Comparison of ENCODE assay signal across 8 cellular contexts in the genomic region with DNA sequence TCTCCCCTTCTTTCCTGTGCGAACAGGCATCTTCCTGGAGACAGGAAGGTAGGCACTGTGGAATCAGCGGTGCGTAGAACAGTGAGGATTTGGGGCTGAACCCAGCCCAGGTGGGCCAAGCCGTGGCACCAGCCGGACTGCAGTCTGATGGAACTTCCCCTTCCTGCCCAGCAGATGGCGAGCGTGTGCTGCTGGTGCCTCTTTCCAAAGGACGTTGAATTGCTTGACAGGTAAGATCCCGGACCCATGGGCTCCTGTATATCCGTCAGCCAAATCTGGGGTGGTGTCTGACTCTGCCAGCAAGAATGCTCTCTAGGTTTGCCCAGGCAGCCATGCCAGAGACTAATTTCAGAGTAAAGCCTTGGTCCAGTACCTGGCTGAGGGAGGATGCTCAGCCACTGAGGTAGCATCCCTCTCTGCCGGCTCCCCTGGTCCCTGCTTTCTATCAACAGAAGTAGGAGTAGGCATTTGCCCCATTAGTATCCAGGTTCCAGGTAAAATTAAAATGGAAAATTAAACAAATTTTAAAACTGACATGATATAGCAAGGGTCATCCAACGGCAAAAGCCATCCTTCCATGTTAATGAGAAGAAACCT. TPM values are rescaled to one million over a fixed set of nuclear protein-coding genes. Genes with fewer than 3 reads are reported as not detected.
A peak's percentile ranks its signal among the peaks of the same experiment; 100 is the strongest.
DNase-seq lines count a peak whose midpoint lies in the region; ATAC-seq and TF ChIP-seq lines count a peak whose summit lies in the region.

No MANE protein-coding gene starts in this region.

- H3K4me2 ChIP-seq in OCI-LY1 (ENCODE audit: low read length) = no peak overlapping the region

- no peaks in the 10 kb centered on the region for H3K9me2 ChIP-seq in OCI-LY1 (ENCODE audit: low read depth, low read length)

- H3K9ac ChIP-seq in OCI-LY1 (ENCODE audit: low read length) = no peak overlapping the region

- ATAC-seq in HG02798 (IDR thresholded peaks at IDR 0.05; ENCODE audit: poor library complexity, unreplicated experiment) (peak; percentile 63), right cardiac atrium (peak; percentile 44 to 48), HG03469 (IDR thresholded peaks at IDR 0.05; ENCODE audit: unreplicated experiment) (no peak)

- intact Hi-C loops in adrenal gland (cut with DNase I) = loop anchor here (10.0 kb wide), 2 partner anchors 62 to 412 kb away; a partner anchor contains a TSS
- intact Hi-C loops in right cardiac atrium (cut with DNase I) = loop anchor here (2.0 to 10.0 kb wide), 4 partner anchors 60 to 152 kb away; no protein-coding TSS in a partner anchor

- 15 to 22% (median 18%) methylated on average over 10 to 12 of the region's 12 CpGs for WGBS in adrenal gland, 4 donors
- WGBS in right cardiac atrium = 17% methylated on average over 12 of the region's 12 CpGs

- TF ChIP-seq POLR2A in adrenal gland (IDR thresholded peaks at IDR 0.05) = no peak

- H3K27ac ChIP-seq in OCI-LY1 (ENCODE audit: low read depth, low read length, poor library complexity, severe bottlenecking) = no peak overlapping the region
- no peak overlapping the region for H3K27ac ChIP-seq in adrenal gland
- no peak overlapping the region for H3K27ac ChIP-seq in right cardiac atrium (ENCODE audit: low read length)

- H3K4me3 ChIP-seq in OCI-LY1 (ENCODE audit: low read depth, low read length, poor library complexity, severe bottlenecking) (no peak overlapping the region), adrenal gland (no peak overlapping the region), right cardiac atrium (ENCODE audit: low read length) (no peak overlapping the region), MG63 (no peak overlapping the region)

- H3K36me3 ChIP-seq in OCI-LY1 (ENCODE audit: insufficient read depth, low read length) (no peaks in the 10 kb centered on the region), adrenal gland (replicated peaks in 1 of 2) (no peaks in the 10 kb centered on the region), MG63 (no peaks in the 10 kb centered on the region)

- H3K27me3 ChIP-seq in OCI-LY1 (ENCODE audit: insufficient read depth, low read length) (no peaks in the 10 kb centered on the region), adrenal gland (peaks cover 5% of the 10 kb centered on the region), right cardiac atrium (ENCODE audit: control insufficient read depth, insufficient read depth) (no peaks in the 10 kb centered on the region), MG63 (peaks cover 2% of the 10 kb centered on the region; the same call in 1 of the 2 replicates)

- H3F3A ChIP-seq in OCI-LY1 (ENCODE audit: insufficient read depth, low read length) = no peaks in the 10 kb centered on the region

- H3K4me1 ChIP-seq in OCI-LY1 (ENCODE audit: insufficient read depth, low read length, severe bottlenecking) = no peaks in the 10 kb centered on the region
- H3K4me1 ChIP-seq in adrenal gland (replicated peaks in 1 of 2) = no peaks in the 10 kb centered on the region
- H3K4me1 ChIP-seq in right cardiac atrium (ENCODE audit: control insufficient read depth, insufficient read depth, low read length) = peaks cover 3% of the 10 kb centered on the region

- no peaks in the 10 kb centered on the region for H3K79me2 ChIP-seq in OCI-LY1 (ENCODE audit: insufficient read depth, low read length)

- TF ChIP-seq CTCF in OCI-LY1 (IDR thresholded peaks at IDR 0.05; ENCODE audit: low read length) = peak; percentile 79
- TF ChIP-seq CTCF in adrenal gland (IDR thresholded peaks at IDR 0.05) = peak; percentile 50 to 85 (median 78)

- no peak overlapping the region for H2AFZ ChIP-seq in OCI-LY1 (ENCODE audit: low read length)

- peak; percentile 85 for DNase-seq in D341Med (ENCODE audit: low spot score)
- DNase-seq in adrenal gland = peak; percentile 18 to 59 (median 28)
- peak; percentile 41 to 73 (median 67) for DNase-seq in right cardiac atrium
- peak; percentile 1 to 5 for DNase-seq in stimulated activated CD4-positive, alpha-beta T cell treated with anti-CD3 and anti-CD28 coated beads, Interleukin-1b, Interleukin-23, amount 100 ng/mL, for 4 hours (ENCODE audit: low read depth in 2 of 2)
- no peak for DNase-seq in MG63

- H3K9me3 ChIP-seq in OCI-LY1 (ENCODE audit: low read length) = no peaks in the 10 kb centered on the region
- H3K9me3 ChIP-seq in adrenal gland (replicated peaks in 1 of 3) = no peaks in the 10 kb centered on the region
- no peaks in the 10 kb centered on the region for H3K9me3 ChIP-seq in right cardiac atrium (ENCODE audit: control insufficient read depth, low read length)
- H3K9me3 ChIP-seq in MG63 = no peaks in the 10 kb centered on the region

- H4K20me1 ChIP-seq in OCI-LY1 (ENCODE audit: insufficient read depth, low read length) = no peaks in the 10 kb centered on the region

RNA-seq across cellular contexts. Expression of a gene that starts 21.1 kb away (rescaled TPM):
- total RNA-seq in adrenal gland (under 1 TPM in 4 of 8 donors, not detected in 4; 0.07 to 0.23 (median 0.13) TPM), right cardiac atrium (100 to 1,000 TPM; 119 to 171 (median 134) TPM)
- polyA plus RNA-seq in adrenal gland (under 1 TPM; 0.32 to 0.98 (median 0.37) TPM), right cardiac atrium (77.6 TPM)
- not detected in 2 replicates for total RNA-seq in MG63 (2014; rRNA removed; shearing (Covaris generic); ENCODE audit: low replicate concordance)

Comparison
In these comparisons a context has a peak if more than half of its experiments do, and no peak if none do; other contexts are left out.
1. RNA of a gene that starts 21.1 kb away (total RNA-seq): 119 to 171 TPM in right cardiac atrium; 0.07 to 0.23 TPM in adrenal gland and not detected in MG63; every median in the first group is over 10 times any median in the second.